ENCODE assay signal across 1 cellular context in genomic region chr20:12371955-12372354, GRCh38.
TF ChIP-seq lines count a peak whose summit lies in the region.

No MANE protein-coding gene starts in this region.

TF ChIP-seq in GM23338, 12 proteins besides CTCF, POLR2A, EP300 and RAD21 (continued from another document):
- TF ChIP-seq, protein P1, sequence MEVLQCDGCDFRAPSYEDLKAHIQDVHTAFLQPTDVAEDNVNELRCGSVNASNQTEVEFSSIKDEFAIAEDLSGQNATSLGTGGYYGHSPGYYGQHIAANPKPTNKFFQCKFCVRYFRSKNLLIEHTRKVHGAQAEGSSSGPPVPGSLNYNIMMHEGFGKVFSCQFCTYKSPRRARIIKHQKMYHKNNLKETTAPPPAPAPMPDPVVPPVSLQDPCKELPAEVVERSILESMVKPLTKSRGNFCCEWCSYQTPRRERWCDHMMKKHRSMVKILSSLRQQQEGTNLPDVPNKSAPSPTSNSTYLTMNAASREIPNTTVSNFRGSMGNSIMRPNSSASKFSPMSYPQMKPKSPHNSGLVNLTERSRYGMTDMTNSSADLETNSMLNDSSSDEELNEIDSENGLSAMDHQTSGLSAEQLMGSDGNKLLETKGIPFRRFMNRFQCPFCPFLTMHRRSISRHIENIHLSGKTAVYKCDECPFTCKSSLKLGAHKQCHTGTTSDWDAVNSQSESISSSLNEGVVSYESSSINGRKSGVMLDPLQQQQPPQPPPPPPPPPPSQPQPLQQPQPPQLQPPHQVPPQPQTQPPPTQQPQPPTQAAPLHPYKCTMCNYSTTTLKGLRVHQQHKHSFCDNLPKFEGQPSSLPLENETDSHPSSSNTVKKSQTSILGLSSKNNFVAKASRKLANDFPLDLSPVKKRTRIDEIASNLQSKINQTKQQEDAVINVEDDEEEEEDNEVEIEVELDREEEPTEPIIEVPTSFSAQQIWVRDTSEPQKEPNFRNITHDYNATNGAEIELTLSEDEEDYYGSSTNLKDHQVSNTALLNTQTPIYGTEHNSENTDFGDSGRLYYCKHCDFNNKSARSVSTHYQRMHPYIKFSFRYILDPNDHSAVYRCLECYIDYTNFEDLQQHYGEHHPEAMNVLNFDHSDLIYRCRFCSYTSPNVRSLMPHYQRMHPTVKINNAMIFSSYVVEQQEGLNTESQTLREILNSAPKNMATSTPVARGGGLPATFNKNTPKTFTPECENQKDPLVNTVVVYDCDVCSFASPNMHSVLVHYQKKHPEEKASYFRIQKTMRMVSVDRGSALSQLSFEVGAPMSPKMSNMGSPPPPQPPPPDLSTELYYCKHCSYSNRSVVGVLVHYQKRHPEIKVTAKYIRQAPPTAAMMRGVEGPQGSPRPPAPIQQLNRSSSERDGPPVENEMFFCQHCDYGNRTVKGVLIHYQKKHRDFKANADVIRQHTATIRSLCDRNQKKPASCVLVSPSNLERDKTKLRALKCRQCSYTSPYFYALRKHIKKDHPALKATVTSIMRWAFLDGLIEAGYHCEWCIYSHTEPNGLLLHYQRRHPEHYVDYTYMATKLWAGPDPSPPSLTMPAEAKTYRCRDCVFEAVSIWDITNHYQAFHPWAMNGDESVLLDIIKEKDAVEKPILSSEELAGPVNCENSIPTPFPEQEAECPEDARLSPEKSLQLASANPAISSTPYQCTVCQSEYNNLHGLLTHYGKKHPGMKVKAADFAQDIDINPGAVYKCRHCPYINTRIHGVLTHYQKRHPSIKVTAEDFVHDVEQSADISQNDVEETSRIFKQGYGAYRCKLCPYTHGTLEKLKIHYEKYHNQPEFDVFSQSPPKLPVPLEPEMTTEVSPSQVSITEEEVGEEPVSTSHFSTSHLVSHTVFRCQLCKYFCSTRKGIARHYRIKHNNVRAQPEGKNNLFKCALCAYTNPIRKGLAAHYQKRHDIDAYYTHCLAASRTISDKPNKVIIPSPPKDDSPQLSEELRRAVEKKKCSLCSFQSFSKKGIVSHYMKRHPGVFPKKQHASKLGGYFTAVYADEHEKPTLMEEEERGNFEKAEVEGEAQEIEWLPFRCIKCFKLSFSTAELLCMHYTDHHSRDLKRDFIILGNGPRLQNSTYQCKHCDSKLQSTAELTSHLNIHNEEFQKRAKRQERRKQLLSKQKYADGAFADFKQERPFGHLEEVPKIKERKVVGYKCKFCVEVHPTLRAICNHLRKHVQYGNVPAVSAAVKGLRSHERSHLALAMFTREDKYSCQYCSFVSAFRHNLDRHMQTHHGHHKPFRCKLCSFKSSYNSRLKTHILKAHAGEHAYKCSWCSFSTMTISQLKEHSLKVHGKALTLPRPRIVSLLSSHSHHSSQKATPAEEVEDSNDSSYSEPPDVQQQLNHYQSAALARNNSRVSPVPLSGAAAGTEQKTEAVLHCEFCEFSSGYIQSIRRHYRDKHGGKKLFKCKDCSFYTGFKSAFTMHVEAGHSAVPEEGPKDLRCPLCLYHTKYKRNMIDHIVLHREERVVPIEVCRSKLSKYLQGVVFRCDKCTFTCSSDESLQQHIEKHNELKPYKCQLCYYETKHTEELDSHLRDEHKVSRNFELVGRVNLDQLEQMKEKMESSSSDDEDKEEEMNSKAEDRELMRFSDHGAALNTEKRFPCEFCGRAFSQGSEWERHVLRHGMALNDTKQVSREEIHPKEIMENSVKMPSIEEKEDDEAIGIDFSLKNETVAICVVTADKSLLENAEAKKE (CRISPR knock-in tag; IDR thresholded peaks at IDR 0.05): no peak
- TF ChIP-seq NANOG (IDR thresholded peaks at IDR 0.05; ENCODE audit: borderline replicate concordance): no peak
- TF ChIP-seq ETS1 (IDR thresholded peaks at IDR 0.05): no peak
- TF ChIP-seq EZH2phosphoT487 (IDR thresholded peaks at IDR 0.05; ENCODE audit: unreplicated experiment): no peak
- TF ChIP-seq ZNF331 (CRISPR knock-in tag; IDR thresholded peaks at IDR 0.05; ENCODE audit: low read depth): no peak
- no peak for TF ChIP-seq CREB1 (CRISPR knock-in tag; IDR thresholded peaks at IDR 0.05; ENCODE audit: low read depth)
- TF ChIP-seq STAT1 (IDR thresholded peaks at IDR 0.05; ENCODE audit: unreplicated experiment): no peak
- TF ChIP-seq EZH2 (IDR thresholded peaks at IDR 0.05; ENCODE audit: low read depth, unreplicated experiment): no peak
- TF ChIP-seq JUNB (IDR thresholded peaks at IDR 0.05; ENCODE audit: unreplicated experiment): no peak
